15 cellular contexts compared by ENCODE assay signal in the genomic region with DNA sequence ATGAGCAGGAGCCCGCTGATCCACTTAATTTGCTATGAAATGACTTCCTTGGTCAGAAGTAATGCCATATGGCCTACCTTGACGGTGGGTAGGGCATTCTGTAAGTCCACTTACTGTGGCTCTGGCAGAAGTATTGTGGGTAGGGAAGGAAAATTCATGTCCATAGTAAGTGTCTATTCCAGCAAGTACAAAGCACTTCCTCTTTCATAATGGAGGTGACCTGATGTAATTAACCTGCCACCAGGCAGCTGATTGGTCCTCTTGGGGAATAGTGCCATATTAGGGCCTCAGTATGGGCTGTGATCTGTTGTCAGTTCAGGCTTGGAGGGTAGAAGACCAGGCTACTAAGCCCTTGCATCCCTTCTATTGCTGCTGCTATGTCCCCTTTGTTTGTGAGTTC.
"Had no signal": no experiment of that assay in that cellular context is flagged by ENCODE, and none has a peak within 500 bp of the region (broad histone marks: within the 10 kb centered on the region; RNA-seq: fewer than 3 reads in every experiment).

No MANE protein-coding gene starts in this region.

- H3K27ac ChIP-seq: hepatocyte, neural progenitor cell, pancreas, stomach, thoracic aorta had no signal

- H3K9me3 ChIP-seq: pancreas, stomach, thoracic aorta had no signal

- DNase-seq: activated CD4-positive, alpha-beta T cell treated with anti-CD3 and anti-CD28 coated beads, Interleukin-2, amount 50 U/mL, for 4 hours; activated CD4-positive, CD25-positive, alpha-beta regulatory T cell treated with anti-CD3 and anti-CD28 coated beads, Interleukin-2, amount 50 U/mL, for 72 hours; activated naive CD8-positive, alpha-beta T cell treated with anti-CD3 and anti-CD28 coated beads, Interleukin-2, amount 10 ng/mL, durations not matched to agents 7 days and 5 days; activated T-cell treated with anti-CD3 and anti-CD28 coated beads, Interleukin-2, amount 50 U/mL, for 4 hours; anterior cingulate cortex; dermis blood vessel endothelial cell; left ventricle myocardium superior; mesendoderm; pancreas; stimulated activated CD4-positive, alpha-beta T cell treated with anti-CD3 and anti-CD28 coated beads, Interleukin-4, amount 100 ng/mL, for 1 hour; stimulated activated CD8-positive, alpha-beta memory T cell treated with anti-CD3 and anti-CD28 coated beads, Interleukin-4, amount 100 ng/mL, for 48 hours; stomach had no signal

- H3K27ac Mint-ChIP-seq: activated naive CD8-positive, alpha-beta T cell treated with anti-CD3 and anti-CD28 coated beads, Interleukin-2, amount 10 ng/mL, durations not matched to agents 7 days and 5 days; neural progenitor cell had no signal

- H3K4me1 Mint-ChIP-seq: neural progenitor cell had no signal

- H3K27me3 ChIP-seq: hepatocyte, neural progenitor cell, pancreas, stomach had no signal

- ATAC-seq: activated T-cell treated with anti-CD3 and anti-CD28 coated beads, Interleukin-2, amount 50 U/mL, for 4 hours; left ventricle myocardium superior; pancreas had no signal

- H3K36me3 Mint-ChIP-seq: activated naive CD8-positive, alpha-beta T cell treated with anti-CD3 and anti-CD28 coated beads, Interleukin-2, amount 10 ng/mL, durations not matched to agents 7 days and 5 days; neural progenitor cell had no signal

- H3K4me3 ChIP-seq: hepatocyte, neural progenitor cell, pancreas, stomach, thoracic aorta had no signal

- H3K4me1 ChIP-seq: neural progenitor cell, pancreas, stomach had no signal

- H3K4me3 Mint-ChIP-seq: activated naive CD8-positive, alpha-beta T cell treated with anti-CD3 and anti-CD28 coated beads, Interleukin-2, amount 10 ng/mL, durations not matched to agents 7 days and 5 days; activated T-cell treated with anti-CD3 and anti-CD28 coated beads, Interleukin-2, amount 50 U/mL, for 4 hours; neural progenitor cell had no signal

- H3K9me3 Mint-ChIP-seq: activated naive CD8-positive, alpha-beta T cell treated with anti-CD3 and anti-CD28 coated beads, Interleukin-2, amount 10 ng/mL, durations not matched to agents 7 days and 5 days; activated T-cell treated with anti-CD3 and anti-CD28 coated beads, Interleukin-2, amount 50 U/mL, for 4 hours; neural progenitor cell had no signal

- H3K36me3 ChIP-seq: neural progenitor cell, pancreas, stomach, thoracic aorta had no signal

- H3K27me3 Mint-ChIP-seq: activated naive CD8-positive, alpha-beta T cell treated with anti-CD3 and anti-CD28 coated beads, Interleukin-2, amount 10 ng/mL, durations not matched to agents 7 days and 5 days had no signal
